Comparison of ENCODE assay signal across 8 cellular contexts in the genomic region with DNA sequence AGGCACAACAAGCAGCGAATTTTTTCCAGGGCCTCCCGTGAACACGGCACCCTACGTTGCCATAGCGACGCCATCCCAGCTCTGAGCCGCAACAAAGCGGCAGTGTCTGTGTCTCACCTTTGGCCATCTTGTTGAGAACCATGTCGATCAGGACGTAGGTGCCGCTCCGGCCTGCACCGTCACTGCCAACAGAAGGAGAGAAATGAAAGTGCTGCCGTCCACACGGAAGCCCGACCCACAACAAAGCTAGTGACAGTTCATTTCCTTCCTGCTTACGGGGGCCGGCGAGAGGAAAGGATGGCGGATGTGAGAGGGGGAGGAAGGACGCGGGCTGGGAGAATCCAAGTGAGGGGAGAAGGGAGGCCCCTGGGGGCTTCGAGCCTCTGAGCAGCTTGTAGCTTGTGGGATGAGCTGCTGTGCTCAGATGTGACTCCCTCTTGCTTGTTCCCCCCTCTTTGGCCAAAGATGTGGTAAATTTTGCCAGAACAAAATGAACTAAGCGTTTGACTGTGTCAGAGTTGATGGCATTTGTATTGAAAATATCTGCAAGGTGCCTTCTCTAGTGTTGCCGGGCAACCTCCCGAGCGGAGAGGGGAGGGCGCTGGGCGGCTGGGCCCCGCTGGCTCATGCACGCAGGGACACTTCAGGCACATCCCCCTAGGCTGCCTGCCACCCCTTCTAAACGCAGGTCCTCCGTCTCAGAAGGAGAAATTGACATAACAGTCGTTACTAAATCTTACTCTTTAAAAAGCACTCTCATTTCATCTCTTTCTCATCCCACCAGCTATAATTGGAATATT.
A peak's percentile ranks its signal among the peaks of the same experiment; 100 is the strongest.
DNase-seq lines count a peak whose midpoint lies in the region; ATAC-seq and TF ChIP-seq lines count a peak whose summit lies in the region.

No MANE protein-coding gene starts in this region.

- no peak for TF ChIP-seq CTCF in lower leg skin (IDR thresholded peaks at IDR 0.05)

- ATAC-seq in GM19372 (IDR thresholded peaks at IDR 0.05; ENCODE audit: low read depth, unreplicated experiment) (peak; percentile 86), GM21529 (IDR thresholded peaks at IDR 0.05; ENCODE audit: unreplicated experiment) (no peak)

- H3K4me1 ChIP-seq in HUES48 (ENCODE audit: control insufficient read depth, insufficient read depth, low read length): peaks cover 8% of the 10 kb centered on the region

- 12 to 13% methylated on average over 34 of the region's 34 CpGs for WGBS in lower leg skin, 2 donors

- no peak overlapping the region for H3K27ac ChIP-seq in HUES48 (ENCODE audit: low read depth, low read length)
- peak overlapping the region; percentile 66 for H3K27ac ChIP-seq in cingulate gyrus (ENCODE audit: low read depth, low read length)

- DNase-seq in activated CD4-positive, alpha-beta T cell treated with anti-CD3 and anti-CD28 coated beads for 24 hours (ENCODE audit: low read depth in 2 of 2): peak; percentile 12 to 43
- peak in 1 of 2 donors; percentile 19 for DNase-seq in lower leg skin (ENCODE audit: low spot score in 2 of 2)
- DNase-seq in stimulated activated CD4-positive, alpha-beta T cell treated with anti-CD3 and anti-CD28 coated beads, Interleukin-4, amount 100 ng/mL, for 24 hours: peak; percentile 54
- DNase-seq in SHP77 (lab: John Stamatoyannopoulos, UW): no peak

- peak overlapping the region; percentile 48 for H3K4me3 ChIP-seq in HUES48 (ENCODE audit: low read depth, low read length)
- peak overlapping the region; percentile 18 for H3K4me3 ChIP-seq in lower leg skin (ENCODE audit: low read depth, poor library complexity, severe bottlenecking)

- H3K9me3 ChIP-seq in HUES48 (ENCODE audit: control insufficient read depth, insufficient read depth, low read length): no peaks in the 10 kb centered on the region

- H3K9ac ChIP-seq in HUES48 (ENCODE audit: low read depth, low read length): no peak overlapping the region; the same call in 1 of the 2 replicates

- no peak for TF ChIP-seq POLR2A in lower leg skin (IDR thresholded peaks at IDR 0.05)

- H3K36me3 ChIP-seq in HUES48 (ENCODE audit: control insufficient read depth, insufficient read depth, low read length): no peaks in the 10 kb centered on the region

- intact Hi-C loops in lower leg skin (cut with DNase I; ENCODE audit: low total_unique reads): no loop called here

- no peaks in the 10 kb centered on the region; the same call in 1 of the 2 replicates for H3K27me3 ChIP-seq in HUES48 (ENCODE audit: control insufficient read depth, insufficient read depth, low read length)

Comparison
In these comparisons a context has a peak if more than half of its experiments do, and no peak if none do; other contexts are left out.
1. DNase-seq: peak in activated CD4-positive, alpha-beta T cell treated with anti-CD3 and anti-CD28 coated beads for 24 hours (2 of 2) and stimulated activated CD4-positive, alpha-beta T cell treated with anti-CD3 and anti-CD28 coated beads, Interleukin-4, amount 100 ng/mL, for 24 hours (single experiment); none in SHP77 (0 of 2).